In genomic region chr3:96977671-96978070, GRCh38 we compare ENCODE assay signal across 10 cellular contexts.
"Had no signal": no experiment of that assay in that cellular context is flagged by ENCODE, and none has a peak within 500 bp of the region (broad histone marks: within the 10 kb centered on the region; RNA-seq: fewer than 3 reads in every experiment).

No MANE protein-coding gene starts in this region.

- H3K27ac ChIP-seq: GM23248 had no signal

- H3K36me3 ChIP-seq: HAP-1 had no signal

- DNase-seq: GM23248, GOT3, H7, H9, HCEC 1CT had no signal

- H3K27ac Mint-ChIP-seq: GM23338, H9 had no signal

- ATAC-seq: GM23338, HCT116 had no signal

- H3K4me1 ChIP-seq: HAP-1 had no signal

- H3K4me3 Mint-ChIP-seq: GM23338, H9 had no signal

- H3K4me1 Mint-ChIP-seq: GM23338, H9 had no signal

- H3K9me3 ChIP-seq: HAP-1 had no signal

- FAIRE-seq: H1, H54 had no signal

- H3K4me3 ChIP-seq: GM23248, GM23338, HAP-1 had no signal
